In the genomic region with DNA sequence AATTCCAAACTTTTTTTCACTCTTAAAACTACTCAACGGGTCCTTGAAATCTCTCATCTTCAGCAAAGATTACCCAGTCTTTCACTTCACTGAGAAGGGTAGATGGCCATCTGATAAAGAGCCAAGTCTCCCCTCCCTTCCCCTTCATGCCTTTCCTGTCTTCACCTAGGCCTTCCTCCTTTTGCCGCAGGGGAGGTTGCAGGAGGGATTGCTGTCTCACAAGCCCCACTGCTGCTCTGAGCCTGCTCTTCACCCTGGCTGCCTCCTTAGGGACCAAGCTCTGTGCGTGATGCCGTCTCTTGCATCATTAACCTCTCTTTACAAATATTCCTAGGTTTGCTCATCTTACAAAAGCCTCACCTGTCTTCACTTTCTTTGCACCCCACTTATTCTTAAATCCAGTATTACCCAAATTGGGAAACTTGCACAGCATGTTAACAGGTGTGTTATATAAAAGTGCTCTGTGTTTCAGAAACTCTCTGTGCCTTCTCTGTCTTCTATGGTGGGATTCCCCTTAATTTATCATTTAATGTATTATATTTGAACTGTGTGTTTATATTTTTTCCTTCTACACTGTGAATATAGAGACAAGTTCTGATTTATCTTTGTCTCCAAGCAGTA, we compare ENCODE assay signal across 9 cellular contexts. TPM values are rescaled to one million over a fixed set of nuclear protein-coding genes. Genes with fewer than 3 reads are reported as not detected.
DNase-seq lines count a peak whose midpoint lies in the region; ATAC-seq and TF ChIP-seq lines count a peak whose summit lies in the region.
"Had no signal": no experiment of that assay in that cellular context is flagged by ENCODE, and none has a peak within 500 bp of the region (broad histone marks: within the 10 kb centered on the region; RNA-seq: fewer than 3 reads in every experiment).

No MANE protein-coding gene starts in this region.

- no peak overlapping the region for H4K5ac ChIP-seq in H9 (ENCODE audit: insufficient read length, low read depth, low read length)

- no peak overlapping the region for H2BK5ac ChIP-seq in H9 (ENCODE audit: insufficient read length, low read length)

- H3K27ac Mint-ChIP-seq in CD14-positive monocyte: peak overlapping the region; percentile 12 to 85 (median 66)
- H3K27ac Mint-ChIP-seq in H9: peak overlapping the region; percentile 0 to 98 (median 94); a peak in 5 of 7 replicates
- H3K27ac Mint-ChIP-seq in activated CD8-positive, alpha-beta T cell treated with anti-CD3 and anti-CD28 coated beads, Interleukin-2, amount 10 ng/mL, durations not matched to agents 7 days and 5 days: peak overlapping the region; percentile 80
- H3K27ac Mint-ChIP-seq in memory B cell: peak overlapping the region; percentile 82

- H3K27me3 Mint-ChIP-seq in CD14-positive monocyte (ENCODE audit: low read depth in 3 of 3) (no peaks in the 10 kb centered on the region), H9 (ENCODE audit: low read depth) (no peaks in the 10 kb centered on the region), memory B cell (no peaks in the 10 kb centered on the region)
- no peaks in the 10 kb centered on the region for H3K27me3 Mint-ChIP-seq in activated CD8-positive, alpha-beta T cell treated with anti-CD3 and anti-CD28 coated beads, Interleukin-2, amount 10 ng/mL, durations not matched to agents 7 days and 5 days (ENCODE audit: low read depth)

- intact Hi-C loops in CD14-positive monocyte (cut with micrococcal nuclease): loop anchor here (5.0 kb wide), 2 partner anchors 246 to 324 kb away; a partner anchor contains a TSS

- no peaks in the 10 kb centered on the region for H3K27me3 ChIP-seq in H9 (ENCODE audit: insufficient read depth, low read length)

- no peak overlapping the region for H3K4me2 ChIP-seq in H9 (ENCODE audit: insufficient read depth, insufficient read length, low read length)

- H3K79me1 ChIP-seq in H9 (ENCODE audit: insufficient read depth, low read depth, low read length, poor library complexity, severe bottlenecking): peaks cover 4% of the 10 kb centered on the region

- H4K91ac ChIP-seq in H9 (ENCODE audit: insufficient read length, low read depth, low read length): no peak overlapping the region

- H3K23ac ChIP-seq in H9 (ENCODE audit: insufficient read length, low read depth, low read length): no peak overlapping the region

- no peak overlapping the region for H4K8ac ChIP-seq in H9 (replicated peaks; ENCODE audit: insufficient read length, low read depth, low read length)

- H2AFZ ChIP-seq in H9 (ENCODE audit: low read length): no peak overlapping the region

- H3K4me1 Mint-ChIP-seq in CD14-positive monocyte (peaks cover 33% of the 10 kb centered on the region), H9 (peaks cover 30 to 34% of the 10 kb centered on the region in 2 experiments), memory B cell (peaks cover 35% of the 10 kb centered on the region)
- H3K4me1 Mint-ChIP-seq in activated CD8-positive, alpha-beta T cell treated with anti-CD3 and anti-CD28 coated beads, Interleukin-2, amount 10 ng/mL, durations not matched to agents 7 days and 5 days (ENCODE audit: low read depth): peaks cover 43% of the 10 kb centered on the region

- ATAC-seq in activated CD8-positive, alpha-beta T cell treated with anti-CD3 and anti-CD28 coated beads, Interleukin-2, amount 10 ng/mL, durations not matched to agents 7 days and 5 days: no peak
- ATAC-seq in memory B cell (ENCODE audit: low read depth): no peak
- no peak for ATAC-seq in HG02852 (IDR thresholded peaks at IDR 0.05; ENCODE audit: unreplicated experiment)
- ATAC-seq in GM19035 (IDR thresholded peaks at IDR 0.05; ENCODE audit: unreplicated experiment): no peak
- ATAC-seq in HG02885 (IDR thresholded peaks at IDR 0.05; ENCODE audit: poor library complexity, unreplicated experiment): no peak
- ATAC-seq in GM18519 (IDR thresholded peaks at IDR 0.05; ENCODE audit: low FRiP score, unreplicated experiment): no peak
- ATAC-seq: HCT116 had no signal

- H3K14ac ChIP-seq in H9 (ENCODE audit: insufficient read depth, low read length): no peak overlapping the region

- H3K9ac ChIP-seq in H9 (ENCODE audit: extremely low read depth, insufficient read length, low read length): peak overlapping the region; percentile 4

- POLR2A ChIA-PET in activated CD8-positive, alpha-beta T cell treated with anti-CD3 and anti-CD28 coated beads, Interleukin-2, amount 10 ng/mL, durations not matched to agents 7 days and 5 days (lab: Charles Lee): no interaction called here

- no peak overlapping the region for H3K18ac ChIP-seq in H9 (ENCODE audit: insufficient read length, low read depth, low read length)

- no peak for TF ChIP-seq CTCF in CD14-positive monocyte (IDR thresholded peaks at IDR 0.05)
- no peak for TF ChIP-seq CTCF in H9 (conservative IDR thresholded peaks at IDR 0.05)

- H3K23me2 ChIP-seq in H9 (ENCODE audit: insufficient read length, low read depth, low read length, poor library complexity, severe bottlenecking): peaks cover 9% of the 10 kb centered on the region

- H2BK15ac ChIP-seq in H9 (ENCODE audit: low read depth, low read length): no peak overlapping the region

- no peaks in the 10 kb centered on the region for H3K9me3 Mint-ChIP-seq in CD14-positive monocyte
- no peaks in the 10 kb centered on the region for H3K9me3 Mint-ChIP-seq in H9
- no peaks in the 10 kb centered on the region for H3K9me3 Mint-ChIP-seq in activated CD8-positive, alpha-beta T cell treated with anti-CD3 and anti-CD28 coated beads, Interleukin-2, amount 10 ng/mL, durations not matched to agents 7 days and 5 days (ENCODE audit: insufficient read depth)
- H3K9me3 Mint-ChIP-seq in memory B cell: no peaks in the 10 kb centered on the region

- CTCF ChIA-PET in activated CD8-positive, alpha-beta T cell treated with anti-CD3 and anti-CD28 coated beads, Interleukin-2, amount 10 ng/mL, durations not matched to agents 7 days and 5 days (lab: Charles Lee): no interaction called here

- peaks cover 14 to 48% of the 10 kb centered on the region in 2 donors for H3K36me3 Mint-ChIP-seq in CD14-positive monocyte
- peaks cover 0 to 39% (median 5%) of the 10 kb centered on the region in 3 experiments; a peak in 4 of 7 replicates for H3K36me3 Mint-ChIP-seq in H9 (ENCODE audit: insufficient read depth in 1 of 3, low read depth in 3 of 3)
- peaks cover 41% of the 10 kb centered on the region for H3K36me3 Mint-ChIP-seq in activated CD8-positive, alpha-beta T cell treated with anti-CD3 and anti-CD28 coated beads, Interleukin-2, amount 10 ng/mL, durations not matched to agents 7 days and 5 days (ENCODE audit: low read depth)
- H3K36me3 Mint-ChIP-seq in memory B cell: peaks cover 18% of the 10 kb centered on the region

- DNase-seq in CD14-positive monocyte (ENCODE audit: low spot score) (no peak), H9 (peak; percentile 61), memory B cell (ENCODE audit: low spot score in 2 of 2) (no peak)
- DNase-seq in activated CD8-positive, alpha-beta T cell treated with anti-CD3 and anti-CD28 coated beads, Interleukin-2, amount 10 ng/mL, durations not matched to agents 7 days and 5 days: peak; percentile 29

- H3K4me1 ChIP-seq in H9 (ENCODE audit: insufficient read depth, low read length): peaks cover 4% of the 10 kb centered on the region; the same call in 1 of the 2 replicates

- H2AK5ac ChIP-seq in H9 (ENCODE audit: insufficient read length, low read length): no peak overlapping the region

- WGBS in H9 (ENCODE audit: extremely low coverage, insufficient read length, low lambda C conversion rate): no CpG with 5 or more reads among the region's 4 CpGs

- H3T11ph ChIP-seq in H9 (ENCODE audit: low read length): no peak overlapping the region

- no peak overlapping the region for H3K27ac ChIP-seq in H9 (ENCODE audit: insufficient read length, low read depth, low read length)

- no peak overlapping the region for H3K4me3 Mint-ChIP-seq in CD14-positive monocyte
- H3K4me3 Mint-ChIP-seq in H9: peak overlapping the region in 1 of 2 experiments; percentile 68; a peak in 3 of 5 replicates
- peak overlapping the region; percentile 88 for H3K4me3 Mint-ChIP-seq in activated CD8-positive, alpha-beta T cell treated with anti-CD3 and anti-CD28 coated beads, Interleukin-2, amount 10 ng/mL, durations not matched to agents 7 days and 5 days
- peak overlapping the region; percentile 82 for H3K4me3 Mint-ChIP-seq in memory B cell

- H4K20me1 ChIP-seq in H9 (ENCODE audit: control insufficient read depth, insufficient read depth, insufficient read length): no peaks in the 10 kb centered on the region

- H3K79me2 ChIP-seq in H9 (ENCODE audit: insufficient read depth, low read length): peaks cover 54% of the 10 kb centered on the region

- H3K56ac ChIP-seq in H9 (ENCODE audit: insufficient read length, low read depth, low read length): no peak overlapping the region

- no peak overlapping the region for H2BK120ac ChIP-seq in H9 (ENCODE audit: low read depth, low read length, poor library complexity, severe bottlenecking)

- H2BK12ac ChIP-seq in H9 (ENCODE audit: insufficient read length, low read depth, low read length): no peak overlapping the region

- no peaks in the 10 kb centered on the region for H3K9me3 ChIP-seq in H9 (ENCODE audit: control insufficient read depth, low read depth, low read length)

- no peak overlapping the region for H3K4ac ChIP-seq in H9 (ENCODE audit: low read depth, low read length)

- H2BK20ac ChIP-seq in H9 (ENCODE audit: low read depth, low read length, poor library complexity, severe bottlenecking): no peak overlapping the region

RNA-seq across cellular contexts. Expression of a gene that starts 3.8 kb away (rescaled TPM):
- polyA plus RNA-seq in CD14-positive monocyte: 10 to 100 TPM; 22.3 to 31.1 TPM
- total RNA-seq in H9 (2021): 66.8 and 70.8 TPM in 2 replicates
- 10 to 100 TPM; 44.4 to 44.5 TPM for total RNA-seq in activated CD8-positive, alpha-beta T cell treated with anti-CD3 and anti-CD28 coated beads, Interleukin-2, amount 10 ng/mL, durations not matched to agents 7 days and 5 days

Comparison
In these comparisons a context has a peak if more than half of its experiments do, and no peak if none do; other contexts are left out.
1. DNase-seq: peak in H9 (single experiment) and activated CD8-positive, alpha-beta T cell treated with anti-CD3 and anti-CD28 coated beads, Interleukin-2, amount 10 ng/mL, durations not matched to agents 7 days and 5 days (single experiment); none in CD14-positive monocyte (single experiment) and memory B cell (0 of 2).
2. H3K4me3 Mint-ChIP-seq: peak in activated CD8-positive, alpha-beta T cell treated with anti-CD3 and anti-CD28 coated beads, Interleukin-2, amount 10 ng/mL, durations not matched to agents 7 days and 5 days (single experiment) and memory B cell (single experiment); none in CD14-positive monocyte (0 of 2).
3. Peak in every context shown above with its lines, with median percentiles within 50 percentile points of each other: H3K27ac Mint-ChIP-seq.